8 cellular contexts compared by ENCODE assay signal in genomic region chr5:94793816-94794198, GRCh38.
DNase-seq lines count a peak whose midpoint lies in the region; ATAC-seq and TF ChIP-seq lines count a peak whose summit lies in the region.

No MANE protein-coding gene starts in this region.

- no peaks in the 10 kb centered on the region for H3K36me3 ChIP-seq in CD4-positive, alpha-beta memory T cell (ENCODE audit: insufficient read depth, low read length)
- H3K36me3 ChIP-seq in brain microvascular endothelial cell (replicated peaks), result no peaks in the 10 kb centered on the region
- H3K36me3 ChIP-seq in gastrocnemius medialis, result no peaks in the 10 kb centered on the region

- H3K9me3 Mint-ChIP-seq in CD4-positive, alpha-beta memory T cell, result no peaks in the 10 kb centered on the region

- TF ChIP-seq POLR2A in gastrocnemius medialis (IDR thresholded peaks at IDR 0.05), result no peak

- POLR2A ChIA-PET in CD4-positive, alpha-beta memory T cell (lab: Charles Lee; ENCODE audit: partially characterized antibody), result interaction anchor here (0.7 to 1.6 kb wide), 3 partner anchors 10 to 684 kb away, joined by 3 to 5 read pairs (median 3); no protein-coding TSS in a partner anchor

- peak overlapping the region in 1 of 2 donors; percentile 15 for H3K4me3 ChIP-seq in CD4-positive, alpha-beta memory T cell (ENCODE audit: low read length in 2 of 2)
- H3K4me3 ChIP-seq in brain microvascular endothelial cell (ENCODE audit: low read depth, low read length) (no peak overlapping the region), gastrocnemius medialis (no peak overlapping the region)

- H3K27me3 Mint-ChIP-seq in CD4-positive, alpha-beta memory T cell, result no peaks in the 10 kb centered on the region

- TF ChIP-seq CTCF in brain microvascular endothelial cell (IDR thresholded peaks at IDR 0.05; ENCODE audit: low read depth, low read length, missing control alignments), result no peak
- no peak for TF ChIP-seq CTCF in gastrocnemius medialis (IDR thresholded peaks at IDR 0.05 in 4 of 5, conservative IDR thresholded peaks at IDR 0.05 in 1 of 5)

- no peak for DNase-seq in CD4-positive, alpha-beta memory T cell
- peak; percentile 18 for DNase-seq in brain microvascular endothelial cell
- DNase-seq in NCI-H2171 treated with DMSO at 0.1 percent for 48 hours (lab: John Stamatoyannopoulos, UW), result no peak
- no peak for DNase-seq in gastrocnemius medialis
- no peak for DNase-seq in 8988T
- no peak for DNase-seq in activated CD8-positive, alpha-beta memory T cell treated with anti-CD3 and anti-CD28 coated beads for 24 hours

- peaks cover 29 to 47% (median 34%) of the 10 kb centered on the region in 4 donors for H3K4me1 Mint-ChIP-seq in CD4-positive, alpha-beta memory T cell

- CTCF ChIA-PET in CD4-positive, alpha-beta memory T cell (lab: Charles Lee; ENCODE audit: partially characterized antibody), result interaction anchor here (1.1 kb wide), 1 partner anchor 56 kb away, joined by 4 read pairs; no protein-coding TSS in a partner anchor

- intact Hi-C loops in CD4-positive, alpha-beta memory T cell (cut with micrococcal nuclease), result loop anchor here (5.0 kb wide), 1 partner anchor 58 kb away; no protein-coding TSS in a partner anchor
- intact Hi-C loops in gastrocnemius medialis (cut with DNase I; ENCODE audit: low total_unique reads), result no loop called here

- in situ Hi-C loops in brain microvascular endothelial cell (cut with HindIII; ENCODE audit: low pct_ligation_motif_present, low sequenced_read_pairs) (no loop called here), gastrocnemius medialis (cut with MboI; ENCODE audit: low sequenced_read_pairs in 4 of 4) (no loop called here)

- H3K4me3 Mint-ChIP-seq in CD4-positive, alpha-beta memory T cell, result peak overlapping the region in 3 of 8 donors; percentile 10 to 66 (median 59)

- H3K9me3 ChIP-seq in CD4-positive, alpha-beta memory T cell (ENCODE audit: control insufficient read depth in 1 of 2, low read length in 2 of 2), result no peaks in the 10 kb centered on the region
- H3K9me3 ChIP-seq in gastrocnemius medialis, result no peaks in the 10 kb centered on the region

- peak overlapping the region; percentile 30 for H3K27ac ChIP-seq in CD4-positive, alpha-beta memory T cell (ENCODE audit: low read depth, low read length)
- H3K27ac ChIP-seq in brain microvascular endothelial cell (peak overlapping the region; percentile 93), gastrocnemius medialis (no peak overlapping the region)

- ATAC-seq in GM19455 (IDR thresholded peaks at IDR 0.05; ENCODE audit: unreplicated experiment) (peak; percentile 42), HG03442 (IDR thresholded peaks at IDR 0.05; ENCODE audit: unreplicated experiment) (peak; percentile 42), gastrocnemius medialis (no peak)

- no peaks in the 10 kb centered on the region for H3K27me3 ChIP-seq in CD4-positive, alpha-beta memory T cell (ENCODE audit: insufficient read depth, low read length)
- H3K27me3 ChIP-seq in brain microvascular endothelial cell (replicated peaks) (no peaks in the 10 kb centered on the region), gastrocnemius medialis (no peaks in the 10 kb centered on the region)

- peak overlapping the region in 6 of 7 donors; percentile 85 to 95 (median 90) for H3K27ac Mint-ChIP-seq in CD4-positive, alpha-beta memory T cell

- H3K36me3 Mint-ChIP-seq in CD4-positive, alpha-beta memory T cell, result no peaks in the 10 kb centered on the region

- peaks cover 32% of the 10 kb centered on the region for H3K4me1 ChIP-seq in CD4-positive, alpha-beta memory T cell (ENCODE audit: insufficient read depth, low read length)
- no peaks in the 10 kb centered on the region for H3K4me1 ChIP-seq in gastrocnemius medialis

Comparison
In these comparisons a context has a peak if more than half of its experiments do, and no peak if none do; other contexts are left out.
1. H3K27ac ChIP-seq: peak in CD4-positive, alpha-beta memory T cell (single experiment) and brain microvascular endothelial cell (single experiment); none in gastrocnemius medialis (0 of 4).
2. ATAC-seq: peak in GM19455 (single experiment) and HG03442 (single experiment); none in gastrocnemius medialis (0 of 2).